ENCODE assay signal across 8 cellular contexts in the genomic region with DNA sequence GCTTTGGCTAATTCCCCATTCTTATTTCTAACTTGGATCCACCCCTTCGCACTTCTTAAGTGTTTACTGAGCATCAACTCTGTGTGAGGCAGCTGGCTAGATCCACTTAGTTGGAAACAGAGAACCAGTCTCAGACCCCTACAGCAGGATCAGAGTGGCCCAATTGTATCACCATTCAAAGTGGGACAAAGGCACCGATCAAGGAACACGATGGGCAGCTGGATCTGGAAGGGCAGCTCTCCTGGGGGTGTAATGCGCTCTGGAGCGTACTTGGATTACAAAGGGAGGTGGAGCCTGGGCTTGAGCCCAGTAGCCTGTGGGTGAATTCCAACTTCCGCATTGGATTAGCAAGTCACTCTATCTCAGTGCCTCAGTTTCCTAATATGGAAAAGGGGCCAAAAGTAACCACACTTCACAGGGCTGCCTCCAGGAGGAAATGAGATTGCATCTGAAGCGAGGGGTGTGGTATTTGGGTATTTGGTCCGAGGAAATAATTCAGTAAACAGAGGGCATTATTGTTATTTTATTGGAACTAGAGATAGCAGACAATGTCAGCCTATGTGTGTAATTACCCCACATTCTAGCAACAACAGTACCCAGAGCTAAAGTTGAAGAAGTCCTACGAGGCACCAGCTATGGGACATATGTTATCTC. TPM values are rescaled to one million over a fixed set of nuclear protein-coding genes. Genes with fewer than 3 reads are reported as not detected.
DNase-seq lines count a peak whose midpoint lies in the region; ATAC-seq and TF ChIP-seq lines count a peak whose summit lies in the region.

No MANE protein-coding gene starts in this region.

- ATAC-seq in T-cell (replicated peaks in 1 of 4) (no peak), GM19324 (IDR thresholded peaks at IDR 0.05; ENCODE audit: low FRiP score, unreplicated experiment) (no peak), GM19035 (IDR thresholded peaks at IDR 0.05; ENCODE audit: unreplicated experiment) (no peak)

- DNase-seq in Ammon's horn (ENCODE audit: low spot score) = peak; percentile 62
- DNase-seq in T-cell = no peak
- DNase-seq in fibroblast of gingiva (ENCODE audit: low read depth) = peak; percentile 74
- no peak for DNase-seq in Calu3
- DNase-seq in NCI-H345 (lab: John Stamatoyannopoulos, UW) = no peak

- BruUV-seq in Calu3 (replicated peaks; lab: Mats Ljungman, UMichigan) = no TSS peak

- TF ChIP-seq CTCF in nephron (IDR thresholded peaks at IDR 0.05; ENCODE audit: unreplicated experiment in 3 of 3) = no peak
- TF ChIP-seq CTCF in Calu3 (IDR thresholded peaks at IDR 0.05; ENCODE audit: unreplicated experiment) = no peak

- H3K27me3 Mint-ChIP-seq in T-cell (no peaks in the 10 kb centered on the region), nephron (ENCODE audit: low read depth) (peaks cover 4% of the 10 kb centered on the region), Calu3 (ENCODE audit: unreplicated experiment) (no peaks in the 10 kb centered on the region)

- H3K9me3 Mint-ChIP-seq in T-cell (no peaks in the 10 kb centered on the region), nephron (no peaks in the 10 kb centered on the region), Calu3 (ENCODE audit: low read depth, unreplicated experiment) (no peaks in the 10 kb centered on the region)

- H3K4me1 Mint-ChIP-seq in T-cell = peaks cover 44 to 57% (median 45%) of the 10 kb centered on the region in 3 donors
- peaks cover 64% of the 10 kb centered on the region for H3K4me1 Mint-ChIP-seq in nephron
- peaks cover 10% of the 10 kb centered on the region for H3K4me1 Mint-ChIP-seq in Calu3 (ENCODE audit: low read depth, unreplicated experiment)

- intact Hi-C loops in Calu3 (cut with micrococcal nuclease; ENCODE audit: unreplicated experiment) = no loop called here

- POLR2A ChIA-PET in T-cell (lab: Charles Lee) = no interaction called here

- CTCF ChIA-PET in T-cell (lab: Charles Lee) (interaction anchor here in 1 of 2 donors (1.0 kb wide), 1 partner anchor 8 kb away, joined by 3 read pairs; no protein-coding TSS in a partner anchor), Calu3 (lab: Charles Lee) (no interaction called here)

- H3K36me3 Mint-ChIP-seq in T-cell = peaks cover 35% of the 10 kb centered on the region
- H3K36me3 Mint-ChIP-seq in nephron (ENCODE audit: low read depth) = no peaks in the 10 kb centered on the region
- H3K36me3 Mint-ChIP-seq in Calu3 (ENCODE audit: insufficient read depth, unreplicated experiment) = peaks cover 20% of the 10 kb centered on the region

- peak overlapping the region in 1 of 3 donors; percentile 83 for H3K4me3 Mint-ChIP-seq in T-cell
- peak overlapping the region in 1 of 3 experiments; percentile 29 for H3K4me3 Mint-ChIP-seq in nephron
- H3K4me3 Mint-ChIP-seq in Calu3 (ENCODE audit: low read depth, unreplicated experiment) = no peak overlapping the region

- H3K27ac Mint-ChIP-seq in T-cell = peak overlapping the region; percentile 98
- H3K27ac Mint-ChIP-seq in nephron = peak overlapping the region; percentile 42 to 57 (median 48)
- no peak overlapping the region for H3K27ac Mint-ChIP-seq in Calu3 (ENCODE audit: unreplicated experiment)

RNA-seq across cellular contexts. Expression of gene ECE1, which starts 11.9 kb away (rescaled TPM):
- total RNA-seq in T-cell (10 to 100 TPM; 81.0 to 94.5 (median 87.1) TPM), Calu3 (2022) (83.0 and 101 TPM in 2 replicates)

Comparison
In these comparisons a context has a peak if more than half of its experiments do, and no peak if none do; other contexts are left out.
1. DNase-seq: peak in Ammon's horn (single experiment) and fibroblast of gingiva (single experiment); none in T-cell (0 of 34), Calu3 (single experiment) and NCI-H345 (single experiment).